Comparison of ENCODE assay signal across 1 cellular context in the genomic region with DNA sequence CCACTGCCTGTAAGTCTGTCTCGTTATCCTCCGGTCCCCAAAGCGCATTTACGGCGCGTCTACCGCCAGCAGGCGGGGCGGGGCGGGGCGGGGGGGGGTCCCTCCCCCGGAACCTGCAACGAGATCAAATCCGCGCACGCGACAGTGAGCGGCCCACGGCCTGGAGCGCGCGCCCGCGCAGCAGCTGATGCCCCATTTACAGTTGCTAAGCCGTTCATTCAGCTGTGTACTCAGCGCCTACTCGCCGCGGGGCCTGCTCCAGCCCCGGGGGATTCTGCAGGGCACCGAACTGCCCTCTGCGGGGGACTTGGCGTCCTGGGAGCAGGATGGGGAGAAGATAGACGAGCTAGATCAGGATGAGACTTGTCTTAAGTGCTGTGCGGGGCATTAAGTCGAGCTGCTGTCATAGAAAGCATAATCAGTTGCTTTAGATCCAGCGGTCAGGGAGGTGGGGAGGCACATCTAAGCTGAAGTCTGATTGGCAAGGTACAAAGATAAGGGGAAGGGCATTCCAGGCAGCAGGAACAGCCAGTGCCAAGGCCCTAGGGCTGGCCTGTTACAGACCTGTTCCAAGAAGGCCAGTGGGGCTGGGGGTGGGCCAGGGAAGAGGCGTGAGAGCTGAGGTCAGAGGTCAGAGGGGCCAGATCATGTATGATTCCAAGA.
TF ChIP-seq lines count a peak whose summit lies in the region.

No MANE protein-coding gene starts in this region.

TF ChIP-seq in GM23338, 12 proteins besides CTCF, POLR2A, EP300 and RAD21 (continued from another document):
- TF ChIP-seq REST (IDR thresholded peaks at IDR 0.05; ENCODE audit: unreplicated experiment) (no peak), EZH2phosphoT487 (IDR thresholded peaks at IDR 0.05; ENCODE audit: unreplicated experiment) (no peak), ZNF114 (CRISPR knock-in tag; IDR thresholded peaks at IDR 0.05) (no peak), JUNB (IDR thresholded peaks at IDR 0.05; ENCODE audit: unreplicated experiment) (no peak), POLR2AphosphoS5 (IDR thresholded peaks at IDR 0.05; ENCODE audit: low read depth) (no peak), EZH2 (IDR thresholded peaks at IDR 0.05; ENCODE audit: low read depth, unreplicated experiment) (no peak), STAT1 (IDR thresholded peaks at IDR 0.05; ENCODE audit: unreplicated experiment) (no peak), CREB1 (CRISPR knock-in tag; IDR thresholded peaks at IDR 0.05; ENCODE audit: low read depth) (no peak)
TF ChIP-seq in GM23338: peak in this region for 0.
